In the genomic region with DNA sequence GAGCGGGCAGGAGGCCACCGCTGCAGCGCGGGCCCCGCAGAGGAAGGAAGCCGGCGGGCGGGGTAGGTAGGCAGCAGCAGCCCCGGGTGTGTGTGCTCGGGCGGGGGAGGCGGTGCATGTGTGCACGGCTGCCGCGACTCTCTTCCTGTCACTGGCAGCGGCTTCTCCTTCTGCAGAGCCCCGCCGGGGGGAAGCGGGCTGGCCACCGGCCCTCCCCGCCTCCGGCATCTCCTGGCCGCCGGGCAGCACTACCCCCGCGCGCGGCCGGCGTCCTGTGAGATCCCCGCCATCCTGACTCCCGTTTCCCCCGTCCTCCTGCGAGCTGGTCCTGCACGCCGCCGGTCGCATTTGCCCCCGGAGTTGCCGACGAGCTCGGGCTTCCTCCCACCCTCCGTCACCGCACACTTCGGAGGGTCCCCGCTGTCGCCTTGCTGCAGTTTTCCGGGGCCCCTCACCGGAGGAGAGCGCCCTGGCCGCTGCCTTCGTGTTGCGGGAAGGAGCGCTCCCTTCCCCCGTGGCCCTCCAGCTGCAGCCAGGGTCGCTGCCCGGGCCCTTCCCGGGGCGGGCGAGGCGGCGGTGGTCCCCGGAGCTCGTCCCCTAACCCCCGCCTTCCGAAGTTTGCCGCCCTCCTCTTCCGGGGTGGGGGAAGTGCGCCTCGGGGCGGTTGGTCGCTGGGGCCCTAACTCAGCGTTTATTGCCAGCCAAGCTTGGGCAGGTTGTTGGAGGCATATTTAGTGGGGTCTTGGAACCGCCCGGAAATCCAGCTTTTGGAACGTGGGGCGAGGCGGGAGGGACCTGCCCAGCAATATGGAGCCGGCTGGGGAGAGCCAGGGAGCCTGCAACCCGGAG, we compare ENCODE assay signal across 9 cellular contexts. TPM values are rescaled to one million over a fixed set of nuclear protein-coding genes. Genes with fewer than 3 reads are reported as not detected.
A peak's percentile ranks its signal among the peaks of the same experiment; 100 is the strongest.
DNase-seq lines count a peak whose midpoint lies in the region; ATAC-seq, FAIRE-seq and TF ChIP-seq lines count a peak whose summit lies in the region.
"Had no signal": no experiment of that assay in that cellular context is flagged by ENCODE, and none has a peak within 500 bp of the region (broad histone marks: within the 10 kb centered on the region; RNA-seq: fewer than 3 reads in every experiment).

No MANE protein-coding gene starts in this region.

- no peaks in the 10 kb centered on the region for H3K27me3 Mint-ChIP-seq in nephron progenitor cell (ENCODE audit: low read depth, poor library complexity)

- DNase-seq in GM19239 (ENCODE audit: insufficient read length, low spot score), result peak; percentile 47
- no peak for DNase-seq in NT2/D1 (ENCODE audit: low read depth, low spot score)
- peak; percentile 68 for DNase-seq in activated T-cell treated with anti-CD3 and anti-CD28 coated beads for 1 hour (ENCODE audit: low read depth)
- DNase-seq in nephron progenitor cell, result peak; percentile 68

- peak overlapping the region; percentile 73 for H3K27ac Mint-ChIP-seq in nephron progenitor cell

- peaks cover 55% of the 10 kb centered on the region for H4K20me1 ChIP-seq in BLaER1

- peak overlapping the region; percentile 88 for H3K4me2 ChIP-seq in BLaER1

- FAIRE-seq in GM19239 (lab: Jason Lieb, UNC), result peak; percentile 51
- FAIRE-seq: TTC549 had no signal

- H3K27me3 ChIP-seq in BLaER1, result no peaks in the 10 kb centered on the region
- H3K27me3 ChIP-seq in NT2/D1 (ENCODE audit: insufficient read depth, insufficient read length), result peaks cover 17% of the 10 kb centered on the region
- no peaks in the 10 kb centered on the region for H3K27me3 ChIP-seq in stomach smooth muscle (ENCODE audit: control insufficient read depth in 1 of 2, insufficient read depth in 2 of 2, low read length in 2 of 2)

- H3K4me3 ChIP-seq in BLaER1, result peak overlapping the region; percentile 84
- H3K4me3 ChIP-seq in NT2/D1 (ENCODE audit: insufficient read length, low read depth), result peak overlapping the region; percentile 78
- peak overlapping the region; percentile 92 to 97 for H3K4me3 ChIP-seq in stomach smooth muscle (ENCODE audit: low read length in 2 of 2)

- peaks cover 18% of the 10 kb centered on the region for H3K9me3 Mint-ChIP-seq in nephron progenitor cell

- peaks cover 17% of the 10 kb centered on the region for H3K36me3 ChIP-seq in BLaER1
- peaks cover 3% of the 10 kb centered on the region for H3K36me3 ChIP-seq in NT2/D1 (ENCODE audit: insufficient read depth, insufficient read length, low read length)
- peaks cover 0 to 3% of the 10 kb centered on the region in 2 donors for H3K36me3 ChIP-seq in stomach smooth muscle (ENCODE audit: control insufficient read depth in 2 of 2, insufficient read depth in 2 of 2, low read length in 2 of 2)

- H3K4me1 ChIP-seq in BLaER1 (peaks cover 28% of the 10 kb centered on the region), NT2/D1 (ENCODE audit: insufficient read depth, insufficient read length) (peaks cover 3% of the 10 kb centered on the region), stomach smooth muscle (ENCODE audit: control insufficient read depth, insufficient read depth, low read length) (peaks cover 21% of the 10 kb centered on the region)

- peak overlapping the region; percentile 96 for H3K4me3 Mint-ChIP-seq in nephron progenitor cell

- H3K9ac ChIP-seq in BLaER1 (peak overlapping the region; percentile 86), NT2/D1 (ENCODE audit: insufficient read length, low read depth) (peak overlapping the region; percentile 85), stomach smooth muscle (ENCODE audit: low read length in 2 of 2) (peak overlapping the region; percentile 84 to 87)

- H3K9me3 ChIP-seq in BLaER1 (peaks cover 24% of the 10 kb centered on the region), NT2/D1 (ENCODE audit: insufficient read depth, low read length) (peaks cover 12% of the 10 kb centered on the region; the same call in 1 of the 2 replicates), stomach smooth muscle (ENCODE audit: control insufficient read depth in 2 of 2, low read length in 2 of 2) (no peaks in the 10 kb centered on the region)

- peaks cover 43% of the 10 kb centered on the region for H3K4me1 Mint-ChIP-seq in nephron progenitor cell

- no peak for TF ChIP-seq CTCF in nephron progenitor cell (IDR thresholded peaks at IDR 0.05)

- H3K27ac ChIP-seq in BLaER1, result peak overlapping the region; percentile 94
- peak overlapping the region; percentile 96 for H3K27ac ChIP-seq in stomach smooth muscle (ENCODE audit: low read length)

- ATAC-seq in HG03439 (IDR thresholded peaks at IDR 0.05; ENCODE audit: unreplicated experiment), result peak; percentile 52
- peak; percentile 64 for ATAC-seq in esophagus mucosa

- H3K36me3 Mint-ChIP-seq in nephron progenitor cell (ENCODE audit: low read depth), result peaks cover 35% of the 10 kb centered on the region

RNA-seq across cellular contexts. Expression of gene PIK3R1, which starts 0.6 kb away (rescaled TPM):
- 26.9 TPM for total RNA-seq in esophagus mucosa
